Comparison of ENCODE assay signal across 2 cellular contexts in the genomic region with DNA sequence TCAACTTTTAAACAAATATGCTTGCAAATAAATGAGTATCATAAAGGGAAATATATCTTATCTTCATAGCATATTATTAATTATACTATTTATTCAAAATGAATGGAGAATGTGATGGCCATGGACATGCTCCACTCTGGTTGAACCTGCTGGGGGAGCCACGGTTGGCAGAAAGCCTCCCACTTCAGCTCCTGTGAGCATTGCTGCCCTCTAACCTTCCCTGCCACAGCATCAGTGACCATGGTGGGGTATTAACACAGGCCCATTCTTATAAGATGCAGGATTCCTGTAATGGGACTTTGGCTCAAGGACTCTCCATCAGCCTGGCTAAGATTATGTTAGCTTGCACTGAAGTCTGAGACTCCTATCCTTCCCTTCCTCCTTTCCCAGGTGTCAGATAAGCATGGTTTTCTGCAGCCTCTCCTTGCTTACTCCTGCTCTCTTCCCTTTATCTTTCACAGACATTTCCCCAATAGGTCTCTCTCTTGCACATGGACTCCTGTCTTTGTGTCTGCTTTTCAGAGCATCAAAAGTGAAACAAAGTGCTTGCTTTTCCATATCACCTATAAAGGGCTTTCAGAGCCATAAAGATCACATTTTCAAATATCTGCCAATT.
TF ChIP-seq lines count a peak whose summit lies in the region.

No MANE protein-coding gene starts in this region.

TF ChIP-seq in IMR-90, 13 proteins besides CTCF, POLR2A, EP300 and RAD21:
- TF ChIP-seq CEBPB (IDR thresholded peaks at IDR 0.05; ENCODE audit: low read depth, low read length) (no peak), SMC3 (IDR thresholded peaks at IDR 0.05; ENCODE audit: low read depth, low read length) (no peak)

TF ChIP-seq in WTC11, 78 proteins besides CTCF, POLR2A, EP300 and RAD21:
- TF ChIP-seq NFYB (CRISPR knock-in tag; conservative IDR thresholded peaks at IDR 0.05; ENCODE audit: low read depth) (no peak), RELA (CRISPR knock-in tag; IDR thresholded peaks at IDR 0.05; ENCODE audit: borderline replicate concordance) (no peak), FOXJ3 (CRISPR knock-in tag; IDR thresholded peaks at IDR 0.05; ENCODE audit: borderline replicate concordance) (no peak), ZNF121 (CRISPR knock-in tag; IDR thresholded peaks at IDR 0.05) (no peak), SP1 (CRISPR knock-in tag; conservative IDR thresholded peaks at IDR 0.05) (no peak), FOXP1 (CRISPR knock-in tag; IDR thresholded peaks at IDR 0.05; ENCODE audit: borderline replicate concordance) (no peak), ZNF263 (CRISPR knock-in tag; IDR thresholded peaks at IDR 0.05; ENCODE audit: low read depth) (no peak), RORB (CRISPR knock-in tag; IDR thresholded peaks at IDR 0.05) (no peak), NFATC4 (CRISPR knock-in tag; IDR thresholded peaks at IDR 0.05) (no peak), SMAD3 (CRISPR knock-in tag; IDR thresholded peaks at IDR 0.05; ENCODE audit: borderline replicate concordance) (no peak), CREB1 (CRISPR knock-in tag; IDR thresholded peaks at IDR 0.05) (no peak)
- TF ChIP-seq, protein P1, sequence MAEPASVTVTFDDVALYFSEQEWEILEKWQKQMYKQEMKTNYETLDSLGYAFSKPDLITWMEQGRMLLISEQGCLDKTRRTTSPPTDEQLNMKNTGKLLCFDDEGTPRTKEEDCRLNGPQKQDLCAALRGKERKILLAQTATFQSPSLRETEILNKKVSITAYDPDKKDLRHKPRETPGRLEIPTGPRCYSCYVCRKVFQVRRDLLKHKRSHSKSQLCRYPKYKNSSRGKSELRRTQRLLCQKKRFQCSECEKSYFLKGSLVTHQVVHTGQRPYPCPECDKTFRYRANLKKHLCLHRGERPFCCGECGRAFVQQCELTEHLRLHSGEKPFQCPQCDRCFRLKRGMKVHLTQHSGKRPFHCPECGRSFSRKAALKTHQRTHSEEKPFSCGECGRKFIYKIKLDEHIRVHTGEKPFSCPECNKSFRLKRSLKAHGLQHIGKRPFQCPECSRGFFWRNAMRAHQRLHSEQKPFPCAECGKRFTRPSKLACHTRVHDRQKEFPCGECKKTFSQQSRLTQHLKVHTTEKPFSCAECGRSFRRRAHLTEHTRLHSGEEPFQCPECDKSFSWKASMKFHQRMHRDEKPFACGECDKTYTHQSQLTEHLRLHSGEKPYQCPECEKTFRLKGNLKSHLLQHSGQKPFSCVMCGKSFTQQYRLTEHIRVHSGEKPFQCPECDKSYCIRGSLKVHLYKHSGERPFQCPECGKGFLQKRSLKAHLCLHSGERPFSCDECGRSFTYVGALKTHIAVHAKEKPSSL (CRISPR knock-in tag; conservative IDR thresholded peaks at IDR 0.05), result no peak
- TF ChIP-seq, protein P2, sequence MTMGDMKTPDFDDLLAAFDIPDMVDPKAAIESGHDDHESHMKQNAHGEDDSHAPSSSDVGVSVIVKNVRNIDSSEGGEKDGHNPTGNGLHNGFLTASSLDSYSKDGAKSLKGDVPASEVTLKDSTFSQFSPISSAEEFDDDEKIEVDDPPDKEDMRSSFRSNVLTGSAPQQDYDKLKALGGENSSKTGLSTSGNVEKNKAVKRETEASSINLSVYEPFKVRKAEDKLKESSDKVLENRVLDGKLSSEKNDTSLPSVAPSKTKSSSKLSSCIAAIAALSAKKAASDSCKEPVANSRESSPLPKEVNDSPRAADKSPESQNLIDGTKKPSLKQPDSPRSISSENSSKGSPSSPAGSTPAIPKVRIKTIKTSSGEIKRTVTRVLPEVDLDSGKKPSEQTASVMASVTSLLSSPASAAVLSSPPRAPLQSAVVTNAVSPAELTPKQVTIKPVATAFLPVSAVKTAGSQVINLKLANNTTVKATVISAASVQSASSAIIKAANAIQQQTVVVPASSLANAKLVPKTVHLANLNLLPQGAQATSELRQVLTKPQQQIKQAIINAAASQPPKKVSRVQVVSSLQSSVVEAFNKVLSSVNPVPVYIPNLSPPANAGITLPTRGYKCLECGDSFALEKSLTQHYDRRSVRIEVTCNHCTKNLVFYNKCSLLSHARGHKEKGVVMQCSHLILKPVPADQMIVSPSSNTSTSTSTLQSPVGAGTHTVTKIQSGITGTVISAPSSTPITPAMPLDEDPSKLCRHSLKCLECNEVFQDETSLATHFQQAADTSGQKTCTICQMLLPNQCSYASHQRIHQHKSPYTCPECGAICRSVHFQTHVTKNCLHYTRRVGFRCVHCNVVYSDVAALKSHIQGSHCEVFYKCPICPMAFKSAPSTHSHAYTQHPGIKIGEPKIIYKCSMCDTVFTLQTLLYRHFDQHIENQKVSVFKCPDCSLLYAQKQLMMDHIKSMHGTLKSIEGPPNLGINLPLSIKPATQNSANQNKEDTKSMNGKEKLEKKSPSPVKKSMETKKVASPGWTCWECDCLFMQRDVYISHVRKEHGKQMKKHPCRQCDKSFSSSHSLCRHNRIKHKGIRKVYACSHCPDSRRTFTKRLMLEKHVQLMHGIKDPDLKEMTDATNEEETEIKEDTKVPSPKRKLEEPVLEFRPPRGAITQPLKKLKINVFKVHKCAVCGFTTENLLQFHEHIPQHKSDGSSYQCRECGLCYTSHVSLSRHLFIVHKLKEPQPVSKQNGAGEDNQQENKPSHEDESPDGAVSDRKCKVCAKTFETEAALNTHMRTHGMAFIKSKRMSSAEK (CRISPR knock-in tag; IDR thresholded peaks at IDR 0.05; ENCODE audit: borderline replicate concordance), result no peak
- TF ChIP-seq, protein P3, sequence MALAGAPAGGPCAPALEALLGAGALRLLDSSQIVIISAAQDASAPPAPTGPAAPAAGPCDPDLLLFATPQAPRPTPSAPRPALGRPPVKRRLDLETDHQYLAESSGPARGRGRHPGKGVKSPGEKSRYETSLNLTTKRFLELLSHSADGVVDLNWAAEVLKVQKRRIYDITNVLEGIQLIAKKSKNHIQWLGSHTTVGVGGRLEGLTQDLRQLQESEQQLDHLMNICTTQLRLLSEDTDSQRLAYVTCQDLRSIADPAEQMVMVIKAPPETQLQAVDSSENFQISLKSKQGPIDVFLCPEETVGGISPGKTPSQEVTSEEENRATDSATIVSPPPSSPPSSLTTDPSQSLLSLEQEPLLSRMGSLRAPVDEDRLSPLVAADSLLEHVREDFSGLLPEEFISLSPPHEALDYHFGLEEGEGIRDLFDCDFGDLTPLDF (CRISPR knock-in tag; IDR thresholded peaks at IDR 0.05), result no peak
- TF ChIP-seq, protein P4, sequence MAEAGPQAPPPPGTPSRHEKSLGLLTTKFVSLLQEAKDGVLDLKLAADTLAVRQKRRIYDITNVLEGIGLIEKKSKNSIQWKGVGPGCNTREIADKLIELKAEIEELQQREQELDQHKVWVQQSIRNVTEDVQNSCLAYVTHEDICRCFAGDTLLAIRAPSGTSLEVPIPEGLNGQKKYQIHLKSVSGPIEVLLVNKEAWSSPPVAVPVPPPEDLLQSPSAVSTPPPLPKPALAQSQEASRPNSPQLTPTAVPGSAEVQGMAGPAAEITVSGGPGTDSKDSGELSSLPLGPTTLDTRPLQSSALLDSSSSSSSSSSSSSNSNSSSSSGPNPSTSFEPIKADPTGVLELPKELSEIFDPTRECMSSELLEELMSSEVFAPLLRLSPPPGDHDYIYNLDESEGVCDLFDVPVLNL (CRISPR knock-in tag; IDR thresholded peaks at IDR 0.05; ENCODE audit: borderline replicate concordance, low read depth), result no peak
- TF ChIP-seq, protein P5, sequence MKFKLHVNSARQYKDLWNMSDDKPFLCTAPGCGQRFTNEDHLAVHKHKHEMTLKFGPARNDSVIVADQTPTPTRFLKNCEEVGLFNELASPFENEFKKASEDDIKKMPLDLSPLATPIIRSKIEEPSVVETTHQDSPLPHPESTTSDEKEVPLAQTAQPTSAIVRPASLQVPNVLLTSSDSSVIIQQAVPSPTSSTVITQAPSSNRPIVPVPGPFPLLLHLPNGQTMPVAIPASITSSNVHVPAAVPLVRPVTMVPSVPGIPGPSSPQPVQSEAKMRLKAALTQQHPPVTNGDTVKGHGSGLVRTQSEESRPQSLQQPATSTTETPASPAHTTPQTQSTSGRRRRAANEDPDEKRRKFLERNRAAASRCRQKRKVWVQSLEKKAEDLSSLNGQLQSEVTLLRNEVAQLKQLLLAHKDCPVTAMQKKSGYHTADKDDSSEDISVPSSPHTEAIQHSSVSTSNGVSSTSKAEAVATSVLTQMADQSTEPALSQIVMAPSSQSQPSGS (CRISPR knock-in tag; IDR thresholded peaks at IDR 0.05; ENCODE audit: borderline replicate concordance, low read depth), result no peak
- TF ChIP-seq, protein P6, sequence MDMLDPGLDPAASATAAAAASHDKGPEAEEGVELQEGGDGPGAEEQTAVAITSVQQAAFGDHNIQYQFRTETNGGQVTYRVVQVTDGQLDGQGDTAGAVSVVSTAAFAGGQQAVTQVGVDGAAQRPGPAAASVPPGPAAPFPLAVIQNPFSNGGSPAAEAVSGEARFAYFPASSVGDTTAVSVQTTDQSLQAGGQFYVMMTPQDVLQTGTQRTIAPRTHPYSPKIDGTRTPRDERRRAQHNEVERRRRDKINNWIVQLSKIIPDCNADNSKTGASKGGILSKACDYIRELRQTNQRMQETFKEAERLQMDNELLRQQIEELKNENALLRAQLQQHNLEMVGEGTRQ (CRISPR knock-in tag; IDR thresholded peaks at IDR 0.05), result no peak
- TF ChIP-seq, protein P7, sequence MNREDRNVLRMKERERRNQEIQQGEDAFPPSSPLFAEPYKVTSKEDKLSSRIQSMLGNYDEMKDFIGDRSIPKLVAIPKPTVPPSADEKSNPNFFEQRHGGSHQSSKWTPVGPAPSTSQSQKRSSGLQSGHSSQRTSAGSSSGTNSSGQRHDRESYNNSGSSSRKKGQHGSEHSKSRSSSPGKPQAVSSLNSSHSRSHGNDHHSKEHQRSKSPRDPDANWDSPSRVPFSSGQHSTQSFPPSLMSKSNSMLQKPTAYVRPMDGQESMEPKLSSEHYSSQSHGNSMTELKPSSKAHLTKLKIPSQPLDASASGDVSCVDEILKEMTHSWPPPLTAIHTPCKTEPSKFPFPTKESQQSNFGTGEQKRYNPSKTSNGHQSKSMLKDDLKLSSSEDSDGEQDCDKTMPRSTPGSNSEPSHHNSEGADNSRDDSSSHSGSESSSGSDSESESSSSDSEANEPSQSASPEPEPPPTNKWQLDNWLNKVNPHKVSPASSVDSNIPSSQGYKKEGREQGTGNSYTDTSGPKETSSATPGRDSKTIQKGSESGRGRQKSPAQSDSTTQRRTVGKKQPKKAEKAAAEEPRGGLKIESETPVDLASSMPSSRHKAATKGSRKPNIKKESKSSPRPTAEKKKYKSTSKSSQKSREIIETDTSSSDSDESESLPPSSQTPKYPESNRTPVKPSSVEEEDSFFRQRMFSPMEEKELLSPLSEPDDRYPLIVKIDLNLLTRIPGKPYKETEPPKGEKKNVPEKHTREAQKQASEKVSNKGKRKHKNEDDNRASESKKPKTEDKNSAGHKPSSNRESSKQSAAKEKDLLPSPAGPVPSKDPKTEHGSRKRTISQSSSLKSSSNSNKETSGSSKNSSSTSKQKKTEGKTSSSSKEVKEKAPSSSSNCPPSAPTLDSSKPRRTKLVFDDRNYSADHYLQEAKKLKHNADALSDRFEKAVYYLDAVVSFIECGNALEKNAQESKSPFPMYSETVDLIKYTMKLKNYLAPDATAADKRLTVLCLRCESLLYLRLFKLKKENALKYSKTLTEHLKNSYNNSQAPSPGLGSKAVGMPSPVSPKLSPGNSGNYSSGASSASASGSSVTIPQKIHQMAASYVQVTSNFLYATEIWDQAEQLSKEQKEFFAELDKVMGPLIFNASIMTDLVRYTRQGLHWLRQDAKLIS (CRISPR knock-in tag; IDR thresholded peaks at IDR 0.05; ENCODE audit: borderline replicate concordance), result no peak
